1 cellular context compared by ENCODE assay signal in genomic region chr13:114093118-114093517, GRCh38.
TF ChIP-seq lines count a peak whose summit lies in the region.

No MANE protein-coding gene starts in this region.

TF ChIP-seq in SK-N-SH, 30 proteins besides CTCF, POLR2A, EP300 and RAD21:
- TF ChIP-seq ZBTB33 (IDR thresholded peaks at IDR 0.05; ENCODE audit: borderline replicate concordance, low read depth) (no peak), SIN3A (IDR thresholded peaks at IDR 0.05; ENCODE audit: borderline replicate concordance, low read depth, low read length) (no peak)
TF ChIP-seq in SK-N-SH: peak in this region for 0.
